Comparison of ENCODE assay signal across 8 cellular contexts in genomic region chr16:29591909-29592308, GRCh38.
DNase-seq lines count a peak whose midpoint lies in the region; ATAC-seq and TF ChIP-seq lines count a peak whose summit lies in the region.
"Not testable (repeated sequence)": the region's sequence is repeated elsewhere in the genome, so short reads cannot be mapped to it uniquely, and the experiment has no call there.

No MANE protein-coding gene starts in this region.

- intact Hi-C loops in activated B cell treated with CpG ODN at 0.5 μM for 24 hours (cut with micrococcal nuclease) = loop anchor here (10.0 kb wide), 2 partner anchors 53 to 783 kb away; partner anchors contain the start of genes MYL11 and TBC1D10B
- intact Hi-C loops in activated T-helper 2 cell treated with anti-CD3 and anti-CD28 coated beads, Interferon-gamma antibody, Interleukin-2, Interleukin-4, amounts not matched to agents 10 μg/mL and 5 μg/mL and 100 μg/mL, durations not matched to agents 14 hours and 24 hours and 36 hours (cut with micrococcal nuclease) = not testable (repeated sequence)

- POLR2A ChIA-PET in CD8-positive, alpha-beta memory T cell (lab: Charles Lee); activated B cell treated with CpG ODN at 0.5 μM for 24 hours (lab: Charles Lee); naive thymus-derived CD8-positive, alpha-beta T cell (lab: Charles Lee): not testable (repeated sequence)

- peaks cover 11% of the 10 kb centered on the region for H3K4me1 ChIP-seq in CD8-positive, alpha-beta memory T cell (ENCODE audit: insufficient read depth, low read length)

- H3K4me3 Mint-ChIP-seq in CD8-positive, alpha-beta memory T cell = peak overlapping the region; percentile 12 to 84 (median 54)
- peak overlapping the region; percentile 60 for H3K4me3 Mint-ChIP-seq in activated B cell treated with CpG ODN at 0.5 μM for 24 hours
- H3K4me3 Mint-ChIP-seq in activated T-helper 2 cell treated with anti-CD3 and anti-CD28 coated beads, Interferon-gamma antibody, Interleukin-2, Interleukin-4, amounts not matched to agents 10 μg/mL and 5 μg/mL and 100 μg/mL, durations not matched to agents 14 hours and 24 hours and 36 hours (ENCODE audit: low read depth) = peak overlapping the region; percentile 23
- H3K4me3 Mint-ChIP-seq in activated naive CD8-positive, alpha-beta T cell treated with anti-CD3 and anti-CD28 coated beads, Interleukin-2, amount 50 U/mL, for 24 hours = not testable (repeated sequence)
- peak overlapping the region in 8 of 10 donors; percentile 20 to 70 (median 50) for H3K4me3 Mint-ChIP-seq in naive thymus-derived CD8-positive, alpha-beta T cell
- H3K4me3 Mint-ChIP-seq in stimulated activated naive CD8-positive, alpha-beta T cell treated with anti-CD3 and anti-CD28 coated beads, Interleukin-15, amount 100 ng/mL, for 72 hours = peak overlapping the region; percentile 67 to 71

- H3K36me3 Mint-ChIP-seq in CD8-positive, alpha-beta memory T cell = peaks cover 0 to 10% (median 0%) of the 10 kb centered on the region in 3 donors
- H3K36me3 Mint-ChIP-seq in activated B cell treated with CpG ODN at 0.5 μM for 24 hours (ENCODE audit: low read depth) = peaks cover 11% of the 10 kb centered on the region
- H3K36me3 Mint-ChIP-seq in activated T-helper 2 cell treated with anti-CD3 and anti-CD28 coated beads, Interferon-gamma antibody, Interleukin-2, Interleukin-4, amounts not matched to agents 10 μg/mL and 5 μg/mL and 100 μg/mL, durations not matched to agents 14 hours and 24 hours and 36 hours (ENCODE audit: low read depth) = peaks cover 31% of the 10 kb centered on the region
- peaks cover 22% of the 10 kb centered on the region for H3K36me3 Mint-ChIP-seq in activated naive CD8-positive, alpha-beta T cell treated with anti-CD3 and anti-CD28 coated beads, Interleukin-2, amount 50 U/mL, for 24 hours (ENCODE audit: low read depth)
- H3K36me3 Mint-ChIP-seq in naive thymus-derived CD8-positive, alpha-beta T cell = not testable (repeated sequence)

- ATAC-seq in activated B cell treated with CpG ODN at 0.5 μM for 24 hours (ENCODE audit: low read depth); activated naive CD8-positive, alpha-beta T cell treated with anti-CD3 and anti-CD28 coated beads, Interleukin-2, amount 50 U/mL, for 24 hours; naive thymus-derived CD8-positive, alpha-beta T cell; stimulated activated naive CD8-positive, alpha-beta T cell treated with anti-CD3 and anti-CD28 coated beads, Interleukin-15, amount 100 ng/mL, for 72 hours: not testable (repeated sequence)

- not testable (repeated sequence) for H3K9me3 Mint-ChIP-seq in CD8-positive, alpha-beta memory T cell; activated B cell treated with CpG ODN at 0.5 μM for 24 hours; activated T-helper 2 cell treated with anti-CD3 and anti-CD28 coated beads, Interferon-gamma antibody, Interleukin-2, Interleukin-4, amounts not matched to agents 10 μg/mL and 5 μg/mL and 100 μg/mL, durations not matched to agents 14 hours and 24 hours and 36 hours; activated naive CD8-positive, alpha-beta T cell treated with anti-CD3 and anti-CD28 coated beads, Interleukin-2, amount 50 U/mL, for 24 hours; naive thymus-derived CD8-positive, alpha-beta T cell; stimulated activated naive CD8-positive, alpha-beta T cell treated with anti-CD3 and anti-CD28 coated beads, Interleukin-15, amount 100 ng/mL, for 72 hours

- H3K27ac Mint-ChIP-seq in CD8-positive, alpha-beta memory T cell = peak overlapping the region in 3 of 8 donors; percentile 35 to 79 (median 63)
- peak overlapping the region; percentile 68 for H3K27ac Mint-ChIP-seq in activated B cell treated with CpG ODN at 0.5 μM for 24 hours
- H3K27ac Mint-ChIP-seq in activated T-helper 2 cell treated with anti-CD3 and anti-CD28 coated beads, Interferon-gamma antibody, Interleukin-2, Interleukin-4, amounts not matched to agents 10 μg/mL and 5 μg/mL and 100 μg/mL, durations not matched to agents 14 hours and 24 hours and 36 hours = peak overlapping the region; percentile 78
- peak overlapping the region; percentile 76 for H3K27ac Mint-ChIP-seq in activated naive CD8-positive, alpha-beta T cell treated with anti-CD3 and anti-CD28 coated beads, Interleukin-2, amount 50 U/mL, for 24 hours
- peak overlapping the region in 5 of 10 donors; percentile 21 to 69 (median 56) for H3K27ac Mint-ChIP-seq in naive thymus-derived CD8-positive, alpha-beta T cell
- peak overlapping the region; percentile 59 to 72 for H3K27ac Mint-ChIP-seq in stimulated activated naive CD8-positive, alpha-beta T cell treated with anti-CD3 and anti-CD28 coated beads, Interleukin-15, amount 100 ng/mL, for 72 hours

- not testable (repeated sequence) for H3K27me3 Mint-ChIP-seq in CD8-positive, alpha-beta memory T cell; activated B cell treated with CpG ODN at 0.5 μM for 24 hours; activated T-helper 2 cell treated with anti-CD3 and anti-CD28 coated beads, Interferon-gamma antibody, Interleukin-2, Interleukin-4, amounts not matched to agents 10 μg/mL and 5 μg/mL and 100 μg/mL, durations not matched to agents 14 hours and 24 hours and 36 hours (ENCODE audit: low read depth); activated naive CD8-positive, alpha-beta T cell treated with anti-CD3 and anti-CD28 coated beads, Interleukin-2, amount 50 U/mL, for 24 hours; naive thymus-derived CD8-positive, alpha-beta T cell; stimulated activated naive CD8-positive, alpha-beta T cell treated with anti-CD3 and anti-CD28 coated beads, Interleukin-15, amount 100 ng/mL, for 72 hours

- H3K36me3 ChIP-seq in CD8-positive, alpha-beta memory T cell (ENCODE audit: insufficient read depth, low read length) = not testable (repeated sequence)

- not testable (repeated sequence) for H3K27me3 ChIP-seq in CD8-positive, alpha-beta memory T cell (ENCODE audit: insufficient read depth, low read length, poor library complexity, severe bottlenecking)

- H3K4me1 Mint-ChIP-seq in CD8-positive, alpha-beta memory T cell = peaks cover 28 to 52% (median 30%) of the 10 kb centered on the region in 3 donors
- H3K4me1 Mint-ChIP-seq in activated B cell treated with CpG ODN at 0.5 μM for 24 hours = peaks cover 41% of the 10 kb centered on the region
- peaks cover 24% of the 10 kb centered on the region for H3K4me1 Mint-ChIP-seq in activated T-helper 2 cell treated with anti-CD3 and anti-CD28 coated beads, Interferon-gamma antibody, Interleukin-2, Interleukin-4, amounts not matched to agents 10 μg/mL and 5 μg/mL and 100 μg/mL, durations not matched to agents 14 hours and 24 hours and 36 hours (ENCODE audit: low read depth)
- H3K4me1 Mint-ChIP-seq in activated naive CD8-positive, alpha-beta T cell treated with anti-CD3 and anti-CD28 coated beads, Interleukin-2, amount 50 U/mL, for 24 hours = peaks cover 51% of the 10 kb centered on the region
- peaks cover 7 to 47% (median 40%) of the 10 kb centered on the region in 4 donors for H3K4me1 Mint-ChIP-seq in naive thymus-derived CD8-positive, alpha-beta T cell
- H3K4me1 Mint-ChIP-seq in stimulated activated naive CD8-positive, alpha-beta T cell treated with anti-CD3 and anti-CD28 coated beads, Interleukin-15, amount 100 ng/mL, for 72 hours = peaks cover 51% of the 10 kb centered on the region

- H3K27ac ChIP-seq in CD8-positive, alpha-beta memory T cell (ENCODE audit: low read depth, low read length) = not testable (repeated sequence)

- not testable (repeated sequence) for DNase-seq in CD8-positive, alpha-beta memory T cell; activated B cell treated with CpG ODN at 0.5 μM for 24 hours; activated T-helper 2 cell treated with anti-CD3 and anti-CD28 coated beads, Interferon-gamma antibody, Interleukin-2, Interleukin-4, amounts not matched to agents 10 μg/mL and 5 μg/mL and 100 μg/mL, durations not matched to agents 14 hours and 24 hours and 36 hours (ENCODE audit: low spot score); activated naive CD8-positive, alpha-beta T cell treated with anti-CD3 and anti-CD28 coated beads, Interleukin-2, amount 50 U/mL, for 24 hours; naive thymus-derived CD8-positive, alpha-beta T cell; stimulated activated naive CD8-positive, alpha-beta T cell treated with anti-CD3 and anti-CD28 coated beads, Interleukin-15, amount 100 ng/mL, for 72 hours
- DNase-seq in MV-4-11 (lab: John Stamatoyannopoulos, UW) = peak; percentile 1
- peak; percentile 53 for DNase-seq in activated CD8-positive, alpha-beta memory T cell treated with anti-CD3 and anti-CD28 coated beads for 24 hours

- CTCF ChIA-PET in CD8-positive, alpha-beta memory T cell (lab: Charles Lee); activated B cell treated with CpG ODN at 0.5 μM for 24 hours (lab: Charles Lee): not testable (repeated sequence)

- TF ChIP-seq CTCF in activated B cell treated with CpG ODN at 0.5 μM for 24 hours (IDR thresholded peaks at IDR 0.05) = not testable (repeated sequence)

- H3K9me3 ChIP-seq in CD8-positive, alpha-beta memory T cell (ENCODE audit: low read length) = not testable (repeated sequence)

- H3K4me3 ChIP-seq in CD8-positive, alpha-beta memory T cell (ENCODE audit: low read length) = not testable (repeated sequence)
